In genomic region chr18:69518989-69519388, GRCh38 we compare ENCODE assay signal across 1 cellular context.
TF ChIP-seq lines count a peak whose summit lies in the region.

No MANE protein-coding gene starts in this region.

TF ChIP-seq in SK-N-SH, 30 proteins besides CTCF, POLR2A, EP300 and RAD21 (continued from another document):
- no peak for TF ChIP-seq USF1 (IDR thresholded peaks at IDR 0.05; ENCODE audit: borderline replicate concordance, low read depth)
- TF ChIP-seq TAF1 (IDR thresholded peaks at IDR 0.05; ENCODE audit: borderline replicate concordance, low read depth, low read length), result no peak
- no peak for TF ChIP-seq RFX5 (IDR thresholded peaks at IDR 0.05; ENCODE audit: low read length)
- peak; percentile 84 for TF ChIP-seq NFIC (IDR thresholded peaks at IDR 0.05; ENCODE audit: borderline replicate concordance)
- TF ChIP-seq POLR2AphosphoS5 (IDR thresholded peaks at IDR 0.05; ENCODE audit: low read depth, low read length), result no peak
